In genomic region chr17:16283705-16284104, GRCh38 we compare ENCODE assay signal across 1 cellular context.
TF ChIP-seq lines count a peak whose summit lies in the region.

No MANE protein-coding gene starts in this region.

TF ChIP-seq in SK-N-SH, 30 proteins besides CTCF, POLR2A, EP300 and RAD21 (continued from another document):
- peak; percentile 49 for TF ChIP-seq PBX3 (IDR thresholded peaks at IDR 0.05)
- no peak for TF ChIP-seq GABPA (IDR thresholded peaks at IDR 0.05; ENCODE audit: low read depth)
- TF ChIP-seq IRF3 (IDR thresholded peaks at IDR 0.05; ENCODE audit: low read depth, low read length) = no peak
- TF ChIP-seq FOSL2 (IDR thresholded peaks at IDR 0.05; ENCODE audit: borderline replicate concordance, low read depth) = 0 out of 2 replicates have a peak, but pooled peaks have one; percentile 10
- TF ChIP-seq CHD2 (IDR thresholded peaks at IDR 0.05; ENCODE audit: low read length, partially characterized antibody) = no peak
- no peak for TF ChIP-seq EZH2phosphoT487 (IDR thresholded peaks at IDR 0.05; ENCODE audit: borderline replicate concordance, low read depth)
